ENCODE assay signal across 1 cellular context in genomic region chr5:181163487-181164075, GRCh38.
TF ChIP-seq lines count a peak whose summit lies in the region.

No MANE protein-coding gene starts in this region.

TF ChIP-seq in K562, 482 proteins besides CTCF, POLR2A, EP300 and RAD21 (continued from another document and continues in another):
- TF ChIP-seq RREB1 (CRISPR knock-in tag; IDR thresholded peaks at IDR 0.05) (0 out of 2 replicates have a peak, but pooled peaks have one; percentile 37), ZNF512 (tag; IDR thresholded peaks at IDR 0.05) (no peak), MAZ (CRISPR knock-in tag; conservative IDR thresholded peaks at IDR 0.05 in 1 of 2, IDR thresholded peaks at IDR 0.05 in 1 of 2) (peak; percentile 30 to 35; a peak in 1 of 4 replicates), HINFP (tag; conservative IDR thresholded peaks at IDR 0.05; ENCODE audit: low read depth) (peak; percentile 43; the same call in 1 of the 2 replicates), ZBTB34 (CRISPR knock-in tag; IDR thresholded peaks at IDR 0.05) (no peak), NFXL1 (CRISPR knock-in tag; IDR thresholded peaks at IDR 0.05) (no peak), ZNF445 (CRISPR knock-in tag; IDR thresholded peaks at IDR 0.05; ENCODE audit: low read depth) (no peak), TAF9B (IDR thresholded peaks at IDR 0.05; ENCODE audit: partially characterized antibody) (no peak), CHD7 (IDR thresholded peaks at IDR 0.05; ENCODE audit: low read depth, low read length) (no peak), ZNF408 (CRISPR knock-in tag; IDR thresholded peaks at IDR 0.05; ENCODE audit: low read depth) (no peak), CGGBP1 (CRISPR knock-in tag; IDR thresholded peaks at IDR 0.05) (no peak), ZNF444 (CRISPR knock-in tag; IDR thresholded peaks at IDR 0.05) (no peak), ZNF407 (IDR thresholded peaks at IDR 0.05; ENCODE audit: low read depth) (no peak)
